Comparison of ENCODE assay signal across 8 cellular contexts in the genomic region with DNA sequence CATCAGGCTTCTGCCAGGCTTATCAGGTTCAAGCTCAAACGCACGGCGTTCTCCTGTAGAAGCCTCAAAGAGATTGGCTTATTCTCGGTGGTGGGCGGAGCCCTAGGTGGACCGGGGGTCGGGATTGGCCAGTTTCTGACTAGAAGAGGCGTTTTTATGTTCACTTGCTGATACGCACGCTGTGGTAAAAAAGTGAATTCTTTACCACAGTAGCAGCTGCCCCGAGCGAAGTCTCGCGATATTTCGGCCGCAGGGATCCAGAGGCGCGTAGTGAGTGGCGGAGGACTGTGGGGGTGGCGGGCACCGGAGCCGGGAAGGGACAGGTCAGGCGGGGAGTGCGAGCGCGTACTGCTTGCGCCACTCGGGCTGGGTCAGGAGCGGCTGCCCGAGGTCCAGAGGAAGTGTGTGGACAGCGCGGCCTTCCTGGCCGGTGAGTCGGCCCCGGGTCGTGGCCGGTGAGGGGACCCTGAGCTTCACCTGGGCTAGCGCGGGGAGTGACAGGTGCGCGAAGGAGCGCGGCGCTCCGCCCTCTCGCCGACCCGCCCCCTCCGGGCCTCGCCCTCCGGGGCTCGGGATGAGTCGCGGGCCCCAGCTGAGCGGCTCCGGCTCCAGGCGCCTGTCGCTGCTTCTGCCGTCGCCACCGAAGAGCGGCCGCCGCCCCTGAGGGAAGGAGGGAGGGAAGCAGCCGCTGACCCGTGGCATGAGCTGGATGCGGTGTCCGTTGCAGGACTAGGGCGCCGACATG. TPM values are rescaled to one million over a fixed set of nuclear protein-coding genes. Genes with fewer than 3 reads are reported as not detected.
A peak's percentile ranks its signal among the peaks of the same experiment; 100 is the strongest.
DNase-seq lines count a peak whose midpoint lies in the region; ATAC-seq lines count a peak whose summit lies in the region.

A gene with protein sequence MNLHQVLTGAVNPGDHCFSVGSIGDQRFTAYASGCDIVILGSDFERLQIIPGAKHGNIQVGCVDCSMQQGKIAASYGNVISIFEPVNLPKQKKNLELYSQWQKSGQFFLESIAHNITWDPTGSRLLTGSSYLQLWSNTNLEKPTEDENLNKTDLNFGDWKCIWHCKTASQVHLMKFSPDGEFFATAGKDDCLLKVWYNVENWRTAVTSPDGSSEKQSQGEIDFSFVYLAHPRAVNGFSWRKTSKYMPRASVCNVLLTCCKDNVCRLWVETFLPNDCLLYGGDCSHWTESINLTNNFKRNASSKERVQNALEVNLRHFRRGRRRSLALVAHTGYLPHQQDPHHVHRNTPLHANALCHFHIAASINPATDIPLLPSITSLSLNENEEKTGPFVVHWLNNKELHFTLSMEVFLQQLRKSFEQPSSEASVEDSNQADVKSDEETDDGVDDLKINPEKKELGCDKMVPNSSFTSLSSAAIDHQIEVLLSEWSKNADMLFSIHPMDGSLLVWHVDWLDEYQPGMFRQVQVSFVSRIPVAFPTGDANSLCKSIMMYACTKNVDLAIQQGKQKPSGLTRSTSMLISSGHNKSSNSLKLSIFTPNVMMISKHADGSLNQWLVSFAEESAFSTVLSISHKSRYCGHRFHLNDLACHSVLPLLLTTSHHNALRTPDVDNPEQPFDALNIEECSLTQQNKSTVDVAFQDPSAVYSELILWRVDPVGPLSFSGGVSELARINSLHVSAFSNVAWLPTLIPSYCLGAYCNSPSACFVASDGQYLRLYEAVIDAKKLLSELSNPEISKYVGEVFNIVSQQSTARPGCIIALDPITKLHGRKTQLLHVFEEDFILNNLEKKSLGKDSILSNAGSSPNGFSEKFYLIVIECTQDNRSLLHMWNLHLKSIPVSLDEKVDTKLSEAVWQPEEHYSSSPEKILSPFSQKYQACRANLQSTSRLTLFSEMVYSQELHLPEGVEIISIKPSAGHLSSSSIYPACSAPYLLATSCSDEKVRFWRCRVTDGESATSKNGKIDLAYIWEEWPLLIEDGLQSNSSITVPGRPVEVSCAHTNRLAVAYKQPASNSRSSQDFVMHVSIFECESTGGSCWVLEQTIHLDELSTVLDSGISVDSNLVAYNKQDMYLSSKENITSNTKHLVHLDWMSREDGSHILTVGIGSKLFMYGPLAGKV (N-terminal part only) (plus strand): TSS at position 260 of the 745 bp plus-strand sequence. CDS start 483 bp downstream, at position 743.

- peaks cover 18% of the 10 kb centered on the region; the same call in 1 of the 2 replicates for H4K20me1 ChIP-seq in BLaER1

- H3K9ac ChIP-seq in BLaER1 = peak within 1 kb of the TSS; percentile 89

- peak within 1 kb of the TSS; percentile 92 for H3K4me3 ChIP-seq in BLaER1

- H3K9me3 ChIP-seq in BLaER1 = no peaks in the 10 kb centered on the region

- H3K4me2 ChIP-seq in BLaER1 = peak within 1 kb of the TSS; percentile 75

- peaks cover 25% of the 10 kb centered on the region for H3K36me3 Mint-ChIP-seq in dendritic cell treated with granulocyte-macrophage colony-stimulating factor and Interleukin-4, amounts not matched to agents 40 ng/mL and 50 ng/mL, for 4 days (ENCODE audit: low read depth)

- H3K27me3 ChIP-seq in BLaER1 = no peaks in the 10 kb centered on the region

- H3K9me3 Mint-ChIP-seq in dendritic cell treated with granulocyte-macrophage colony-stimulating factor and Interleukin-4, amounts not matched to agents 40 ng/mL and 50 ng/mL, for 4 days = no peaks in the 10 kb centered on the region

- no peaks in the 10 kb centered on the region for H3K36me3 ChIP-seq in BLaER1

- intact Hi-C loops in dendritic cell treated with granulocyte-macrophage colony-stimulating factor and Interleukin-4, amounts not matched to agents 40 ng/mL and 50 ng/mL, for 4 days (cut with micrococcal nuclease) = loop anchor here (5.0 kb wide), 4 partner anchors 49 to 341 kb away; partner anchors contain the start of gene DTWD2

- peaks cover 37% of the 10 kb centered on the region for H3K4me1 ChIP-seq in BLaER1

- H3K27me3 Mint-ChIP-seq in dendritic cell treated with granulocyte-macrophage colony-stimulating factor and Interleukin-4, amounts not matched to agents 40 ng/mL and 50 ng/mL, for 4 days = no peaks in the 10 kb centered on the region

- ATAC-seq in GM19372 (IDR thresholded peaks at IDR 0.05; ENCODE audit: low read depth, unreplicated experiment) (peak; percentile 74), HG03558 (IDR thresholded peaks at IDR 0.05; ENCODE audit: extremely low read depth, unreplicated experiment) (peak; percentile 63), left lobe of liver (peak; percentile 87)

- peak within 1 kb of the TSS; percentile 97 for H3K27ac Mint-ChIP-seq in dendritic cell treated with granulocyte-macrophage colony-stimulating factor and Interleukin-4, amounts not matched to agents 40 ng/mL and 50 ng/mL, for 4 days

- peak within 1 kb of the TSS; percentile 89 for H3K4me3 Mint-ChIP-seq in dendritic cell treated with granulocyte-macrophage colony-stimulating factor and Interleukin-4, amounts not matched to agents 40 ng/mL and 50 ng/mL, for 4 days

- peak within 1 kb of the TSS; percentile 82 for H3K27ac ChIP-seq in BLaER1

- peaks cover 42% of the 10 kb centered on the region for H3K4me1 Mint-ChIP-seq in dendritic cell treated with granulocyte-macrophage colony-stimulating factor and Interleukin-4, amounts not matched to agents 40 ng/mL and 50 ng/mL, for 4 days (ENCODE audit: low read depth)

- DNase-seq in NCI-H748 treated with DMSO at 0.1 percent for 48 hours (lab: John Stamatoyannopoulos, UW) (peak; percentile 95), left lobe of liver (ENCODE audit: low spot score) (peak; percentile 99)
- DNase-seq in activated CD4-positive, alpha-beta T cell treated with anti-CD3 and anti-CD28 coated beads, Interleukin-2, amount 50 U/mL, for 24 hours (ENCODE audit: low read depth in 1 of 2, low spot score in 1 of 2) = peak; percentile 94 to 98
- peak; percentile 97 for DNase-seq in stimulated activated CD4-positive, alpha-beta T cell treated with anti-CD3 and anti-CD28 coated beads, Interleukin-2, amount 100 ng/mL, for 4 hours (ENCODE audit: low read depth)

RNA-seq across cellular contexts. Expression of the gene that starts here (rescaled TPM):
- total RNA-seq in left lobe of liver = 21.5 TPM

Comparison
In these comparisons a context has a peak if more than half of its experiments do, and no peak if none do; other contexts are left out.
1. Peak in every context shown above with its lines: DNase-seq, ATAC-seq, H3K4me3 ChIP-seq and H3K27ac ChIP-seq.